1 cellular context compared by ENCODE assay signal in the genomic region with DNA sequence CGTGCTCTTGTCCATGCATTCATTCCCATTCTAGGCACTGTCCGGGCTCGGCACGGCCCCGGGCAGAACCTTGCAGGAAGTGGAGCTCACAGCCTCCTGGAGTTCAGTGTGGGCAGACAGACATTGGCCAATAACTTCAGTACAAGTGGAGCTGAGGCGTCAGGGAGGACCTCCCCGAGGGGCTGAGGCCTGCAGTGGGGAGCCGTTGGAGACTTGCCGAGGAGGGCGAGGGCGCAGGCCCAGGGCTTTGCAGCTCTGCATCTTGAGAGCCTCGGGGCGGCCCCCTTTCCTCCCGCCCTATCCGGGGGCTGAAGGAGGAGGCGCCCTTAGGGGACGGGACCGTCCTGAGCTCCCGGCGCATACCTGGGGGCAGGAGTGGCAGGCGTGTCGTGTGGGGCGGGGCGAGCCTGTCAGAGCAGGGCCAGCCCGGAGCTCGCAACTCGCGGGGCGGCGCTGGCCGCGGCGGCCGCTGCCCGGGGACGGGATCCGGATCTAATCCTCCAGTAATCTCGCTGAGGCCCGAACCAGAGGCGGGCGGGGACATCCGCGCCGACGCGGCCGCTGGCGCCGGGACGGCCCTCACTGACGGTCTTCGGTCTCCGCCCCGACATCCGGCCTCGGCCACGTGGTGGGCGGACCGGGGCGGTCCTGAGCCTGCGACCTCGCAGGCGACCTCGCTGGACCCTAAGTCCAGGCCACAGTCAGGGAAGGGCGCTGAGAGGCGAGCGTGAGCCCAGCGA.
TF ChIP-seq lines count a peak whose summit lies in the region.

TSS of gene ACY1 (plus strand) at position 698 of the 740 bp plus-strand sequence. CDS start 530 bp downstream, outside the sequence.

TF ChIP-seq in K562, 482 proteins besides CTCF, POLR2A, EP300 and RAD21 (continued from another document and continues in another):
- no peak for TF ChIP-seq RNF219 (CRISPR knock-in tag; IDR thresholded peaks at IDR 0.05)
- TF ChIP-seq NRF1 (conservative IDR thresholded peaks at IDR 0.05 in 1 of 2, IDR thresholded peaks at IDR 0.05 in 1 of 2), result peak; percentile 84 to 86
- TF ChIP-seq, protein P1, sequence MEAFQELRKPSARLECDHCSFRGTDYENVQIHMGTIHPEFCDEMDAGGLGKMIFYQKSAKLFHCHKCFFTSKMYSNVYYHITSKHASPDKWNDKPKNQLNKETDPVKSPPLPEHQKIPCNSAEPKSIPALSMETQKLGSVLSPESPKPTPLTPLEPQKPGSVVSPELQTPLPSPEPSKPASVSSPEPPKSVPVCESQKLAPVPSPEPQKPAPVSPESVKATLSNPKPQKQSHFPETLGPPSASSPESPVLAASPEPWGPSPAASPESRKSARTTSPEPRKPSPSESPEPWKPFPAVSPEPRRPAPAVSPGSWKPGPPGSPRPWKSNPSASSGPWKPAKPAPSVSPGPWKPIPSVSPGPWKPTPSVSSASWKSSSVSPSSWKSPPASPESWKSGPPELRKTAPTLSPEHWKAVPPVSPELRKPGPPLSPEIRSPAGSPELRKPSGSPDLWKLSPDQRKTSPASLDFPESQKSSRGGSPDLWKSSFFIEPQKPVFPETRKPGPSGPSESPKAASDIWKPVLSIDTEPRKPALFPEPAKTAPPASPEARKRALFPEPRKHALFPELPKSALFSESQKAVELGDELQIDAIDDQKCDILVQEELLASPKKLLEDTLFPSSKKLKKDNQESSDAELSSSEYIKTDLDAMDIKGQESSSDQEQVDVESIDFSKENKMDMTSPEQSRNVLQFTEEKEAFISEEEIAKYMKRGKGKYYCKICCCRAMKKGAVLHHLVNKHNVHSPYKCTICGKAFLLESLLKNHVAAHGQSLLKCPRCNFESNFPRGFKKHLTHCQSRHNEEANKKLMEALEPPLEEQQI (IDR thresholded peaks at IDR 0.05), result no peak
- TF ChIP-seq ARID3A (IDR thresholded peaks at IDR 0.05; ENCODE audit: borderline replicate concordance, low read depth, low read length), result no peak
- peak; percentile 58 for TF ChIP-seq KLF1 (tag; IDR thresholded peaks at IDR 0.05)
- TF ChIP-seq CAMTA2 (CRISPR knock-in tag; conservative IDR thresholded peaks at IDR 0.05), result no peak
- peak; percentile 29; the same call in 1 of the 2 replicates for TF ChIP-seq CBFA2T2 (conservative IDR thresholded peaks at IDR 0.05)
- TF ChIP-seq HDAC8 (tag; IDR thresholded peaks at IDR 0.05), result no peak
- peak; percentile 77 for TF ChIP-seq CCNT2 (IDR thresholded peaks at IDR 0.05; ENCODE audit: borderline replicate concordance, extremely low read depth, insufficient read length, low read depth, low read length)
- no peak for TF ChIP-seq KAT8 (IDR thresholded peaks at IDR 0.05; ENCODE audit: low read depth)
- TF ChIP-seq POLR3A (IDR thresholded peaks at IDR 0.05; ENCODE audit: borderline replicate concordance, extremely low read depth, insufficient read depth, insufficient read length), result no peak
- TF ChIP-seq SNIP1 (IDR thresholded peaks at IDR 0.05; ENCODE audit: low read depth), result no peak
- TF ChIP-seq, protein P2, sequence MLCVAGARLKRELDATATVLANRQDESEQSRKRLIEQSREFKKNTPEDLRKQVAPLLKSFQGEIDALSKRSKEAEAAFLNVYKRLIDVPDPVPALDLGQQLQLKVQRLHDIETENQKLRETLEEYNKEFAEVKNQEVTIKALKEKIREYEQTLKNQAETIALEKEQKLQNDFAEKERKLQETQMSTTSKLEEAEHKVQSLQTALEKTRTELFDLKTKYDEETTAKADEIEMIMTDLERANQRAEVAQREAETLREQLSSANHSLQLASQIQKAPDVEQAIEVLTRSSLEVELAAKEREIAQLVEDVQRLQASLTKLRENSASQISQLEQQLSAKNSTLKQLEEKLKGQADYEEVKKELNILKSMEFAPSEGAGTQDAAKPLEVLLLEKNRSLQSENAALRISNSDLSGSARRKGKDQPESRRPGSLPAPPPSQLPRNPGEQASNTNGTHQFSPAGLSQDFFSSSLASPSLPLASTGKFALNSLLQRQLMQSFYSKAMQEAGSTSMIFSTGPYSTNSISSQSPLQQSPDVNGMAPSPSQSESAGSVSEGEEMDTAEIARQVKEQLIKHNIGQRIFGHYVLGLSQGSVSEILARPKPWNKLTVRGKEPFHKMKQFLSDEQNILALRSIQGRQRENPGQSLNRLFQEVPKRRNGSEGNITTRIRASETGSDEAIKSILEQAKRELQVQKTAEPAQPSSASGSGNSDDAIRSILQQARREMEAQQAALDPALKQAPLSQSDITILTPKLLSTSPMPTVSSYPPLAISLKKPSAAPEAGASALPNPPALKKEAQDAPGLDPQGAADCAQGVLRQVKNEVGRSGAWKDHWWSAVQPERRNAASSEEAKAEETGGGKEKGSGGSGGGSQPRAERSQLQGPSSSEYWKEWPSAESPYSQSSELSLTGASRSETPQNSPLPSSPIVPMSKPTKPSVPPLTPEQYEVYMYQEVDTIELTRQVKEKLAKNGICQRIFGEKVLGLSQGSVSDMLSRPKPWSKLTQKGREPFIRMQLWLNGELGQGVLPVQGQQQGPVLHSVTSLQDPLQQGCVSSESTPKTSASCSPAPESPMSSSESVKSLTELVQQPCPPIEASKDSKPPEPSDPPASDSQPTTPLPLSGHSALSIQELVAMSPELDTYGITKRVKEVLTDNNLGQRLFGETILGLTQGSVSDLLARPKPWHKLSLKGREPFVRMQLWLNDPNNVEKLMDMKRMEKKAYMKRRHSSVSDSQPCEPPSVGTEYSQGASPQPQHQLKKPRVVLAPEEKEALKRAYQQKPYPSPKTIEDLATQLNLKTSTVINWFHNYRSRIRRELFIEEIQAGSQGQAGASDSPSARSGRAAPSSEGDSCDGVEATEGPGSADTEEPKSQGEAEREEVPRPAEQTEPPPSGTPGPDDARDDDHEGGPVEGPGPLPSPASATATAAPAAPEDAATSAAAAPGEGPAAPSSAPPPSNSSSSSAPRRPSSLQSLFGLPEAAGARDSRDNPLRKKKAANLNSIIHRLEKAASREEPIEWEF (CRISPR knock-in tag; IDR thresholded peaks at IDR 0.05), result no peak
- no peak for TF ChIP-seq SMAD2 (IDR thresholded peaks at IDR 0.05; ENCODE audit: low read depth, low read length)
- TF ChIP-seq HMBOX1 (IDR thresholded peaks at IDR 0.05), result no peak
- no peak for TF ChIP-seq TCF15 (CRISPR knock-in tag; IDR thresholded peaks at IDR 0.05)
- no peak for TF ChIP-seq NFIX (CRISPR knock-in tag; IDR thresholded peaks at IDR 0.05; ENCODE audit: low read depth)
- TF ChIP-seq, protein P3, sequence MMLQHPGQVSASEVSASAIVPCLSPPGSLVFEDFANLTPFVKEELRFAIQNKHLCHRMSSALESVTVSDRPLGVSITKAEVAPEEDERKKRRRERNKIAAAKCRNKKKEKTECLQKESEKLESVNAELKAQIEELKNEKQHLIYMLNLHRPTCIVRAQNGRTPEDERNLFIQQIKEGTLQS (IDR thresholded peaks at IDR 0.05), result no peak
- TF ChIP-seq, protein P3 (CRISPR knock-in tag; conservative IDR thresholded peaks at IDR 0.05), result no peak
- TF ChIP-seq CBX5 (IDR thresholded peaks at IDR 0.05; ENCODE audit: borderline replicate concordance, low read depth), result no peak; the same call in 1 of the 2 replicates
- TF ChIP-seq TRIM25 (IDR thresholded peaks at IDR 0.05; ENCODE audit: borderline replicate concordance), result no peak
- TF ChIP-seq CC2D1A (IDR thresholded peaks at IDR 0.05), result no peak
- no peak for TF ChIP-seq BRD9 (IDR thresholded peaks at IDR 0.05; ENCODE audit: low read depth, partially characterized antibody)
- TF ChIP-seq HNRNPL (IDR thresholded peaks at IDR 0.05; ENCODE audit: low read depth, low read length), result no peak
- 0 out of 2 replicates have a peak, but pooled peaks have one; percentile 20 for TF ChIP-seq ZNF584 (CRISPR knock-in tag; IDR thresholded peaks at IDR 0.05; ENCODE audit: low read depth)
- peak; percentile 83; the same call in 1 of the 2 replicates for TF ChIP-seq KLF13 (tag; IDR thresholded peaks at IDR 0.05; ENCODE audit: borderline replicate concordance, low read depth)
- TF ChIP-seq CHCHD3 (CRISPR knock-in tag; IDR thresholded peaks at IDR 0.05), result no peak
- TF ChIP-seq RUNX1 (IDR thresholded peaks at IDR 0.05; ENCODE audit: low read depth), result no peak
- TF ChIP-seq HCFC1 (IDR thresholded peaks at IDR 0.05; ENCODE audit: low read depth, low read length), result peak; percentile 31; the same call in 1 of the 2 replicates
- no peak for TF ChIP-seq BMI1 (IDR thresholded peaks at IDR 0.05; ENCODE audit: low read length)
- no peak; the same call in 1 of the 2 replicates for TF ChIP-seq ATF1 (CRISPR knock-in tag; IDR thresholded peaks at IDR 0.05)
- TF ChIP-seq ATF1 (tag; IDR thresholded peaks at IDR 0.05), result peak; percentile 70
- no peak for TF ChIP-seq ZBTB1 (CRISPR knock-in tag; IDR thresholded peaks at IDR 0.05; ENCODE audit: borderline replicate concordance, low read depth)
- no peak for TF ChIP-seq ZNF830 (CRISPR knock-in tag; IDR thresholded peaks at IDR 0.05)
- no peak for TF ChIP-seq ZSCAN32 (CRISPR knock-in tag; IDR thresholded peaks at IDR 0.05)
- TF ChIP-seq ZNF717 (CRISPR knock-in tag; IDR thresholded peaks at IDR 0.05), result no peak
- TF ChIP-seq ZNF77 (CRISPR knock-in tag; IDR thresholded peaks at IDR 0.05), result no peak
- no peak for TF ChIP-seq NFE2 (IDR thresholded peaks at IDR 0.05; ENCODE audit: low read depth)
- TF ChIP-seq E2F3 (CRISPR knock-in tag; IDR thresholded peaks at IDR 0.05), result no peak
- no peak for TF ChIP-seq MCM5 (IDR thresholded peaks at IDR 0.05; ENCODE audit: low read depth)
- TF ChIP-seq CBFA2T3 (IDR thresholded peaks at IDR 0.05), result no peak
- peak; percentile 65 for TF ChIP-seq CTBP1 (IDR thresholded peaks at IDR 0.05; ENCODE audit: borderline replicate concordance)
- no peak for TF ChIP-seq ZNF445 (CRISPR knock-in tag; IDR thresholded peaks at IDR 0.05; ENCODE audit: low read depth)
- TF ChIP-seq ZNF175 (CRISPR knock-in tag; IDR thresholded peaks at IDR 0.05; ENCODE audit: low read depth), result no peak
- peak; percentile 83 for TF ChIP-seq TAF1 (IDR thresholded peaks at IDR 0.05; ENCODE audit: control insufficient read depth, extremely low read depth, insufficient read depth, low read length, severe bottlenecking)
- no peak for TF ChIP-seq ZNF75A (CRISPR knock-in tag; IDR thresholded peaks at IDR 0.05)
- TF ChIP-seq, protein P4, sequence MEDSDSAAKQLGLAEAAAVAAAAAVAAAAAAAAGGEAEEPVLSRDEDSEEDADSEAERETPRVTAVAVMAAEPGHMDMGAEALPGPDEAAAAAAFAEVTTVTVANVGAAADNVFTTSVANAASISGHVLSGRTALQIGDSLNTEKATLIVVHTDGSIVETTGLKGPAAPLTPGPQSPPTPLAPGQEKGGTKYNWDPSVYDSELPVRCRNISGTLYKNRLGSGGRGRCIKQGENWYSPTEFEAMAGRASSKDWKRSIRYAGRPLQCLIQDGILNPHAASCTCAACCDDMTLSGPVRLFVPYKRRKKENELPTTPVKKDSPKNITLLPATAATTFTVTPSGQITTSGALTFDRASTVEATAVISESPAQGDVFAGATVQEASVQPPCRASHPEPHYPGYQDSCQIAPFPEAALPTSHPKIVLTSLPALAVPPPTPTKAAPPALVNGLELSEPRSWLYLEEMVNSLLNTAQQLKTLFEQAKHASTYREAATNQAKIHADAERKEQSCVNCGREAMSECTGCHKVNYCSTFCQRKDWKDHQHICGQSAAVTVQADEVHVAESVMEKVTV (CRISPR knock-in tag; IDR thresholded peaks at IDR 0.05), result no peak
